In genomic region chr1:51535006-51535592, GRCh38 we compare ENCODE assay signal across 8 cellular contexts. TPM values are rescaled to one million over a fixed set of nuclear protein-coding genes. Genes with fewer than 3 reads are reported as not detected.
DNase-seq lines count a peak whose midpoint lies in the region; ATAC-seq and TF ChIP-seq lines count a peak whose summit lies in the region.

No MANE protein-coding gene starts in this region.

- no peak for TF ChIP-seq EP300 in sigmoid colon (IDR thresholded peaks at IDR 0.05)

- in situ Hi-C loops in HAP-1 (cut with MboI; ENCODE audit: low sequenced_read_pairs), result no loop called here

- H3K36me3 ChIP-seq in HAP-1 (replicated peaks) (no peaks in the 10 kb centered on the region), PC-9 (ENCODE audit: low read depth) (no peaks in the 10 kb centered on the region), right atrium auricular region (no peaks in the 10 kb centered on the region), sigmoid colon (no peaks in the 10 kb centered on the region)

- ATAC-seq in HG03565 (IDR thresholded peaks at IDR 0.05; ENCODE audit: unreplicated experiment) (no peak), HG03342 (IDR thresholded peaks at IDR 0.05; ENCODE audit: unreplicated experiment) (no peak)

- TF ChIP-seq CTCF in Calu3 (IDR thresholded peaks at IDR 0.05; ENCODE audit: unreplicated experiment) (peak; percentile 44), PC-9 (conservative IDR thresholded peaks at IDR 0.05) (peak; percentile 73), right atrium auricular region (IDR thresholded peaks at IDR 0.05) (peak; percentile 38 to 82), sigmoid colon (IDR thresholded peaks at IDR 0.05) (peak; percentile 52 to 70 (median 57))

- no peaks in the 10 kb centered on the region for H3K79me2 ChIP-seq in PC-9 (ENCODE audit: low read depth)

- H3K4me2 ChIP-seq in PC-9, result no peak overlapping the region

- H3K36me3 Mint-ChIP-seq in Calu3 (ENCODE audit: insufficient read depth, unreplicated experiment), result no peaks in the 10 kb centered on the region

- H3K9me2 ChIP-seq in PC-9 (ENCODE audit: insufficient read depth), result no peaks in the 10 kb centered on the region; the same call in 1 of the 2 replicates

- no peaks in the 10 kb centered on the region for H3K27me3 Mint-ChIP-seq in Calu3 (ENCODE audit: unreplicated experiment)

- 4 to 16% methylated on average over 3 of the region's 3 CpGs for WGBS in sigmoid colon, 2 donors

- H3K27ac ChIP-seq in PC-9 (no peak overlapping the region), angular gyrus (ENCODE audit: low read depth, low read length) (peak overlapping the region; percentile 83), right atrium auricular region (peak overlapping the region in 1 of 2 donors; percentile 56), sigmoid colon (no peak overlapping the region)

- H3K9me3 ChIP-seq in HAP-1 (no peaks in the 10 kb centered on the region), PC-9 (ENCODE audit: insufficient read depth, low read depth) (peaks cover 5% of the 10 kb centered on the region; the same call in 1 of the 2 replicates), right atrium auricular region (no peaks in the 10 kb centered on the region), sigmoid colon (peaks cover 0 to 3% (median 0%) of the 10 kb centered on the region in 4 donors)

- H3K27me3 ChIP-seq in HAP-1 (ENCODE audit: low read depth), result no peaks in the 10 kb centered on the region
- no peaks in the 10 kb centered on the region for H3K27me3 ChIP-seq in PC-9 (ENCODE audit: insufficient read depth, low read depth)
- H3K27me3 ChIP-seq in right atrium auricular region, result no peaks in the 10 kb centered on the region
- H3K27me3 ChIP-seq in sigmoid colon, result no peaks in the 10 kb centered on the region

- H3K4me3 Mint-ChIP-seq in Calu3 (ENCODE audit: low read depth, unreplicated experiment), result no peak overlapping the region

- 0 out of 2 replicates have a peak overlapping the region, but pooled peaks have one; percentile 14 for H2AFZ ChIP-seq in PC-9

- DNase-seq in Calu3 (peak; percentile 55), HAP-1 (ENCODE audit: low spot score in 2 of 2) (peak; percentile 75 to 85), PC-9 (peak; percentile 47 to 54), right atrium auricular region (ENCODE audit: low spot score) (peak; percentile 76), sigmoid colon (peak; percentile 65)

- CTCF ChIA-PET in Calu3 (lab: Charles Lee), result interaction anchor here (0.6 to 1.0 kb wide), 6 partner anchors 16 to 223 kb away, joined by 3 to 6 read pairs (median 3); partner anchors contain the start of gene EPS15
- CTCF ChIA-PET in PC-9 (lab: Charles Lee), result interaction anchor here (0.6 kb wide), 1 partner anchor 16 kb away, joined by 9 read pairs; the partner anchor contains the start of gene EPS15

- TF ChIP-seq POLR2A in sigmoid colon (IDR thresholded peaks at IDR 0.05), result no peak

- H3K4me1 Mint-ChIP-seq in Calu3 (ENCODE audit: low read depth, unreplicated experiment), result peaks cover 10% of the 10 kb centered on the region

- no peak overlapping the region for H3K27ac Mint-ChIP-seq in Calu3 (ENCODE audit: unreplicated experiment)

- no TSS peak for BruUV-seq in Calu3 (replicated peaks; lab: Mats Ljungman, UMichigan)
- no TSS peak for BruUV-seq in PC-9 (replicated peaks; lab: Mats Ljungman, UMichigan)

- H3K4me3 ChIP-seq in HAP-1 (no peak overlapping the region), PC-9 (no peak overlapping the region), right atrium auricular region (no peak overlapping the region), sigmoid colon (no peak overlapping the region)

- H3K9me3 Mint-ChIP-seq in Calu3 (ENCODE audit: low read depth, unreplicated experiment), result peaks cover 10% of the 10 kb centered on the region

- POLR2A ChIA-PET in PC-9 (lab: Charles Lee; ENCODE audit: unreplicated experiment), result no interaction called here

- H3K4me1 ChIP-seq in HAP-1 (peaks cover 8% of the 10 kb centered on the region), PC-9 (replicated peaks; ENCODE audit: insufficient read depth) (peaks cover 12% of the 10 kb centered on the region), right atrium auricular region (peaks cover 0 to 4% of the 10 kb centered on the region in 2 donors), sigmoid colon (peaks cover 0 to 11% (median 2%) of the 10 kb centered on the region in 4 donors)

- no peaks in the 10 kb centered on the region for H4K20me1 ChIP-seq in PC-9 (ENCODE audit: insufficient read depth)

- intact Hi-C loops in Calu3 (cut with micrococcal nuclease; ENCODE audit: unreplicated experiment), result no loop called here
- intact Hi-C loops in PC-9 (cut with micrococcal nuclease; ENCODE audit: unreplicated experiment), result loop anchor here (2.0 kb wide), 1 partner anchor 34 kb away; no protein-coding TSS in a partner anchor
- intact Hi-C loops in sigmoid colon (cut with DNase I), result no loop called here

- H3F3A ChIP-seq in PC-9 (ENCODE audit: insufficient read depth, low read depth), result peaks cover under 1% of the 10 kb centered on the region; the same call in 1 of the 2 replicates

RNA-seq across cellular contexts. Expression of gene EPS15, which starts 16.0 kb away (rescaled TPM):
- total RNA-seq in Calu3 (2022), result 50.0 and 51.2 TPM in 2 replicates
- total RNA-seq in PC-9 (2021), result 60.1 and 61.0 TPM in 2 replicates
- 10 to 100 TPM; 50.0 to 54.7 TPM for total RNA-seq in right atrium auricular region
- total RNA-seq in sigmoid colon, result 100 to 1,000 TPM in 3 of 4 donors, 10 to 100 TPM in 1; 72.4 to 131 (median 103) TPM
- 10 to 100 TPM; 16.4 to 19.2 (median 18.6) TPM for polyA plus RNA-seq in sigmoid colon
